Comparison of ENCODE assay signal across 9 cellular contexts in the genomic region with DNA sequence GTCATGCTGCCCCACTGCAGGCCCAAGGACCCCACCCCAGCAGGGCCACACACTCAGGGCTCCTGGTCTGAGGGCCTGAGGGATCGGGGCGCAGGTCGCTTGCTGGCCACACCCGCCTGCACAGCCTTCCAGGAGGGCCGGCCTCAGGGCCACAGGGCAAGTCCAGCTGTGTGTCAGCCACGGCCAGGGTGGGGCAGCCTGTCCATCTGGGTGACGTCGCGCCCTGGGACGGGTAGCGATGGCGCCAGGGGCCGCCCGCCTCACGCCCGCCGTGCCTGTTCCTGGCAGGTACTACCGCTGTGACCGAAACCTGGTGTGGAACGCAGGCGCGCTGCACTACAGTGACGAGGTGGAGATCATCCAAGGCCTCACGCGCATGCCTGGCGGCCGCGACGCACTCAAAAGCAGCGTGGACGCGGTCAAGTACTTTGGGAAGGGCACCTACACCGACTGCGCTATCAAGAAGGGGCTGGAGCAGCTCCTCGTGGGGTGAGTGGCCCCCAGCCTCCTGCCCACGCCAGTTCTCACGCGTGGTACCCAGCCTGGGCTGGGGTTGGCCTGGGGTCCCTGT. TPM values are rescaled to one million over a fixed set of nuclear protein-coding genes. Genes with fewer than 3 reads are reported as not detected.
DNase-seq lines count a peak whose midpoint lies in the region; ATAC-seq and TF ChIP-seq lines count a peak whose summit lies in the region.
"Had no signal": no experiment of that assay in that cellular context is flagged by ENCODE, and none has a peak within 500 bp of the region (broad histone marks: within the 10 kb centered on the region; RNA-seq: fewer than 3 reads in every experiment).

No MANE protein-coding gene starts in this region.

- peaks cover 6% of the 10 kb centered on the region for H3K27me3 ChIP-seq in lower lobe of right lung (ENCODE audit: low read depth)
- peaks cover 0 to 5% (median 0%) of the 10 kb centered on the region in 4 donors for H3K27me3 ChIP-seq in upper lobe of left lung

- H3K36me3 ChIP-seq in lower lobe of right lung (peaks cover 13% of the 10 kb centered on the region), upper lobe of left lung (peaks cover 0 to 27% (median 13%) of the 10 kb centered on the region in 4 donors)

- H3K4me1 Mint-ChIP-seq in stimulated activated naive CD8-positive, alpha-beta T cell treated with anti-CD3 and anti-CD28 coated beads, Interleukin-15, amount 100 ng/mL, for 72 hours: peaks cover 19% of the 10 kb centered on the region

- TF ChIP-seq CTCF in astrocyte of the spinal cord (IDR thresholded peaks at IDR 0.05; ENCODE audit: low read depth, low read length): no peak
- no peak for TF ChIP-seq CTCF in lower lobe of right lung (IDR thresholded peaks at IDR 0.05)
- no peak for TF ChIP-seq CTCF in upper lobe of left lung (IDR thresholded peaks at IDR 0.05)

- DNase-seq in activated effector memory CD4-positive, alpha-beta T cell treated with anti-CD3 and anti-CD28 coated beads, Interleukin-2, amount 50 U/mL, for 16 hours: peak; percentile 64
- DNase-seq in activated effector memory CD4-positive, alpha-beta T cell treated with Interleukin-2 at 50 U/mL for 16 hours: no peak
- no peak for DNase-seq in astrocyte of the spinal cord (ENCODE audit: low read depth, low spot score)
- DNase-seq in lower lobe of right lung: peak; percentile 49
- peak in 1 of 2 donors; percentile 87 for DNase-seq in upper lobe of left lung
- no peak for DNase-seq in stimulated activated naive CD8-positive, alpha-beta T cell treated with anti-CD3 and anti-CD28 coated beads, Interleukin-15, amount 100 ng/mL, for 72 hours
- DNase-seq in anterior cingulate cortex (lab: John Stamatoyannopoulos, UW): no peak
- DNase-seq in DMS79 (lab: John Stamatoyannopoulos, UW): no peak
- DNase-seq: C1 segment of cervical spinal cord had no signal

- peaks cover 27% of the 10 kb centered on the region for H3K27me3 Mint-ChIP-seq in stimulated activated naive CD8-positive, alpha-beta T cell treated with anti-CD3 and anti-CD28 coated beads, Interleukin-15, amount 100 ng/mL, for 72 hours

- H3K27ac Mint-ChIP-seq in stimulated activated naive CD8-positive, alpha-beta T cell treated with anti-CD3 and anti-CD28 coated beads, Interleukin-15, amount 100 ng/mL, for 72 hours: no peak overlapping the region

- H3K27ac ChIP-seq in lower lobe of right lung (peak overlapping the region; percentile 49), upper lobe of left lung (peak overlapping the region in 3 of 4 donors; percentile 34 to 81 (median 80))

- H3K4me1 ChIP-seq in lower lobe of right lung (peaks cover 13% of the 10 kb centered on the region), upper lobe of left lung (peaks cover 5 to 17% (median 15%) of the 10 kb centered on the region in 4 donors)

- H3K4me3 ChIP-seq in astrocyte of the spinal cord (ENCODE audit: low read depth, low read length): peak overlapping the region; percentile 81
- peak overlapping the region; percentile 73 for H3K4me3 ChIP-seq in lower lobe of right lung
- peak overlapping the region in 3 of 4 donors; percentile 51 to 81 (median 78) for H3K4me3 ChIP-seq in upper lobe of left lung

- ATAC-seq in lower lobe of right lung (no peak), upper lobe of left lung (ENCODE audit: low FRiP score in 2 of 2) (peak in 1 of 2 donors; percentile 45)
- no peak for ATAC-seq in stimulated activated naive CD8-positive, alpha-beta T cell treated with anti-CD3 and anti-CD28 coated beads, Interleukin-15, amount 100 ng/mL, for 72 hours

- intact Hi-C loops in lower lobe of right lung (cut with DNase I): no loop called here

- H3K9me3 ChIP-seq in lower lobe of right lung: no peaks in the 10 kb centered on the region
- no peaks in the 10 kb centered on the region for H3K9me3 ChIP-seq in upper lobe of left lung

- in situ Hi-C loops in astrocyte of the spinal cord (cut with HindIII; ENCODE audit: low sequenced_read_pairs): no loop called here

- TF ChIP-seq EP300 in upper lobe of left lung (IDR thresholded peaks at IDR 0.05): no peak

- no peak for TF ChIP-seq POLR2A in upper lobe of left lung (IDR thresholded peaks at IDR 0.05)

- H3K9me3 Mint-ChIP-seq in stimulated activated naive CD8-positive, alpha-beta T cell treated with anti-CD3 and anti-CD28 coated beads, Interleukin-15, amount 100 ng/mL, for 72 hours: no peaks in the 10 kb centered on the region

- 94 to 98% methylated on average over 16 to 33 of the region's 38 CpGs for WGBS in upper lobe of left lung, 2 donors

- H3K4me3 Mint-ChIP-seq in stimulated activated naive CD8-positive, alpha-beta T cell treated with anti-CD3 and anti-CD28 coated beads, Interleukin-15, amount 100 ng/mL, for 72 hours: no peak overlapping the region

RNA-seq across cellular contexts. Expression of a gene that starts 2.5 kb away (rescaled TPM):
- total RNA-seq in lower lobe of right lung: 148 TPM
- total RNA-seq in upper lobe of left lung: 100 to 1,000 TPM in 5 of 6 donors, 10 to 100 TPM in 1; 61.9 to 351 (median 205) TPM

Comparison
In these comparisons a context has a peak if more than half of its experiments do, and no peak if none do; other contexts are left out.
1. DNase-seq: peak in activated effector memory CD4-positive, alpha-beta T cell treated with anti-CD3 and anti-CD28 coated beads, Interleukin-2, amount 50 U/mL, for 16 hours (single experiment) and lower lobe of right lung (single experiment); none in activated effector memory CD4-positive, alpha-beta T cell treated with Interleukin-2 at 50 U/mL for 16 hours (single experiment), astrocyte of the spinal cord (single experiment), stimulated activated naive CD8-positive, alpha-beta T cell treated with anti-CD3 and anti-CD28 coated beads, Interleukin-15, amount 100 ng/mL, for 72 hours (0 of 2), anterior cingulate cortex (0 of 58) and DMS79 (single experiment).
2. Peak in every context shown above with its lines, with median percentiles within 50 percentile points of each other: H3K4me3 ChIP-seq.